In genomic region chr13:112142401-112142930, GRCh38 we compare ENCODE assay signal across 27 cellular contexts.
"Had no signal": no experiment of that assay in that cellular context is flagged by ENCODE, and none has a peak within 500 bp of the region (broad histone marks: within the 10 kb centered on the region; RNA-seq: fewer than 3 reads in every experiment).

No MANE protein-coding gene starts in this region.

- H3K4me2 ChIP-seq: hepatocyte, smooth muscle cell had no signal

- DNase-seq: central memory CD4-positive, alpha-beta T cell; colonic mucosa; dermis blood vessel endothelial cell; effector memory CD8-positive, alpha-beta T cell; gastrocnemius medialis; heart left ventricle; left cardiac atrium; left lung; mesenchymal stem cell; midbrain; naive thymus-derived CD4-positive, alpha-beta T cell; occipital lobe; stimulated activated CD4-positive, alpha-beta T cell treated with anti-CD3 and anti-CD28 coated beads, Interleukin-2, amount 100 ng/mL, for 24 hours; stimulated activated CD4-positive, alpha-beta T cell treated with anti-CD3 and anti-CD28 coated beads, Interleukin-4, amount 100 ng/mL, for 24 hours; stimulated activated naive CD4-positive, alpha-beta T cell treated with Interleukin-2 at 50 U/mL for 16 hours; substantia nigra; testis had no signal

- H3K27ac ChIP-seq: colonic mucosa, gastrocnemius medialis, heart left ventricle, hepatocyte, left lung, parathyroid adenoma, testis, tibial artery, upper lobe of left lung, vagina had no signal

- H3K4me1 Mint-ChIP-seq: naive thymus-derived CD4-positive, alpha-beta T cell; stimulated activated effector memory CD8-positive, alpha-beta T cell treated with anti-CD3 and anti-CD28 coated beads, Interleukin-12 subunit alpha, Interleukin-12 subunit beta, amount 100 ng/mL, for 72 hours had no signal

- H3K9me3 ChIP-seq: colonic mucosa, gastrocnemius medialis, heart left ventricle, left lung, testis, tibial artery, upper lobe of left lung, vagina had no signal

- H3K27ac Mint-ChIP-seq: effector memory CD8-positive, alpha-beta T cell; naive thymus-derived CD4-positive, alpha-beta T cell; nephron; progenitor cell of endocrine pancreas; stimulated activated effector memory CD8-positive, alpha-beta T cell treated with anti-CD3 and anti-CD28 coated beads, Interleukin-12 subunit alpha, Interleukin-12 subunit beta, amount 100 ng/mL, for 72 hours had no signal

- H3K9me3 Mint-ChIP-seq: effector memory CD8-positive, alpha-beta T cell; stimulated activated effector memory CD8-positive, alpha-beta T cell treated with anti-CD3 and anti-CD28 coated beads, Interleukin-12 subunit alpha, Interleukin-12 subunit beta, amount 100 ng/mL, for 72 hours had no signal

- H3K27me3 ChIP-seq: colonic mucosa, gastrocnemius medialis, testis, upper lobe of left lung, vagina had no signal

- H3K36me3 Mint-ChIP-seq: naive thymus-derived CD4-positive, alpha-beta T cell; stimulated activated effector memory CD8-positive, alpha-beta T cell treated with anti-CD3 and anti-CD28 coated beads, Interleukin-12 subunit alpha, Interleukin-12 subunit beta, amount 100 ng/mL, for 72 hours had no signal

- H3K4me3 Mint-ChIP-seq: effector memory CD8-positive, alpha-beta T cell; naive thymus-derived CD4-positive, alpha-beta T cell; nephron; stimulated activated effector memory CD8-positive, alpha-beta T cell treated with anti-CD3 and anti-CD28 coated beads, Interleukin-12 subunit alpha, Interleukin-12 subunit beta, amount 100 ng/mL, for 72 hours had no signal

- H2AFZ ChIP-seq: hepatocyte, parathyroid adenoma had no signal

- H3K36me3 ChIP-seq: colonic mucosa, gastrocnemius medialis, heart left ventricle, left lung, tibial artery, upper lobe of left lung, vagina had no signal

- H3K4me1 ChIP-seq: colonic mucosa, gastrocnemius medialis, heart left ventricle, left lung, parathyroid adenoma, testis, tibial artery, upper lobe of left lung, vagina had no signal

- H3K4me3 ChIP-seq: colonic mucosa, gastrocnemius medialis, heart left ventricle, hepatocyte, left lung, smooth muscle cell, testis, tibial artery, upper lobe of left lung, vagina had no signal

- ATAC-seq: effector memory CD8-positive, alpha-beta T cell; gastrocnemius medialis; heart left ventricle; left cardiac atrium; left lung; naive thymus-derived CD4-positive, alpha-beta T cell; sciatic nerve had no signal

- H3K9ac ChIP-seq: parathyroid adenoma had no signal
